In genomic region chr14:102210421-102211042, GRCh38 we compare ENCODE assay signal across 17 cellular contexts.
"Had no signal": no experiment of that assay in that cellular context is flagged by ENCODE, and none has a peak within 500 bp of the region (broad histone marks: within the 10 kb centered on the region; RNA-seq: fewer than 3 reads in every experiment).

No MANE protein-coding gene starts in this region.

- ATAC-seq: activated CD4-positive, alpha-beta T cell treated with anti-CD3 and anti-CD28 coated beads for 36 hours; activated naive CD4-positive, alpha-beta T cell treated with anti-CD3 and anti-CD28 coated beads, Interleukin-2, amount 50 U/mL, for 72 hours; effector memory CD8-positive, alpha-beta T cell had no signal

- H3K9me3 ChIP-seq: adrenal gland, tibial nerve, uterus had no signal

- H3K27me3 ChIP-seq: adrenal gland, tibial nerve, uterus had no signal

- H3K36me3 ChIP-seq: uterus had no signal

- H3K27ac ChIP-seq: uterus had no signal

- DNase-seq: activated CD4-positive, alpha-beta T cell treated with anti-CD3 and anti-CD28 coated beads for 36 hours; activated CD4-positive, alpha-beta T cell treated with anti-CD3 and anti-CD28 coated beads, Interleukin-2, amount 50 U/mL, for 48 hours; activated gamma-delta T cell; dermis blood vessel endothelial cell; effector memory CD8-positive, alpha-beta T cell; foreskin fibroblast; hippocampal formation; midbrain; stimulated activated CD4-positive, alpha-beta T cell treated with anti-CD3 and anti-CD28 coated beads, Interleukin-12 subunit alpha, Interleukin-12 subunit beta, amount 100 ng/mL, for 4 hours; stimulated activated CD4-positive, alpha-beta T cell treated with anti-CD3 and anti-CD28 coated beads, Interleukin-1b, Interleukin-23, amount 100 ng/mL, for 48 hours; stimulated activated CD8-positive, alpha-beta memory T cell treated with anti-CD3 and anti-CD28 coated beads, Interleukin-4, amount 100 ng/mL, for 48 hours; stimulated activated naive CD4-positive, alpha-beta T cell; uterus had no signal

- H3K4me3 ChIP-seq: adrenal gland, lung, tibial nerve, uterus had no signal

- H3K4me1 ChIP-seq: uterus had no signal
